Comparison of ENCODE assay signal across 12 cellular contexts in genomic region chr11:70477607-70478006, GRCh38.
A peak's percentile ranks its signal among the peaks of the same experiment; 100 is the strongest.
DNase-seq lines count a peak whose midpoint lies in the region; ATAC-seq and TF ChIP-seq lines count a peak whose summit lies in the region.
"Had no signal": no experiment of that assay in that cellular context is flagged by ENCODE, and none has a peak within 500 bp of the region (broad histone marks: within the 10 kb centered on the region; RNA-seq: fewer than 3 reads in every experiment).

No MANE protein-coding gene starts in this region.

- H3K4me3 Mint-ChIP-seq in neural progenitor cell: no peak overlapping the region
- no peak overlapping the region for H3K4me3 Mint-ChIP-seq in activated CD4-positive, alpha-beta memory T cell treated with anti-CD3 and anti-CD28 coated beads, Interleukin-2, amount 10 ng/mL, durations not matched to agents 7 days and 5 days
- H3K4me3 Mint-ChIP-seq in activated naive CD8-positive, alpha-beta T cell treated with anti-CD3 and anti-CD28 coated beads, Interleukin-2, amount 50 U/mL, for 24 hours: no peak overlapping the region

- no peaks in the 10 kb centered on the region for H3F3A ChIP-seq in neural progenitor cell (ENCODE audit: low read depth)

- no peaks in the 10 kb centered on the region for H3K79me2 ChIP-seq in neural progenitor cell (ENCODE audit: low read depth)

- H3K4me2 ChIP-seq in neural progenitor cell: no peak overlapping the region

- no peaks in the 10 kb centered on the region for H3K27me3 ChIP-seq in neural progenitor cell

- CTCF ChIA-PET in activated CD4-positive, alpha-beta memory T cell treated with anti-CD3 and anti-CD28 coated beads, Interleukin-2, amount 10 ng/mL, durations not matched to agents 7 days and 5 days (lab: Charles Lee): no interaction called here

- no peaks in the 10 kb centered on the region for H4K20me1 ChIP-seq in neural progenitor cell (ENCODE audit: low read depth)

- H3K27me3 Mint-ChIP-seq in neural progenitor cell (ENCODE audit: insufficient read depth, low read depth): no peaks in the 10 kb centered on the region
- no peaks in the 10 kb centered on the region for H3K27me3 Mint-ChIP-seq in activated CD4-positive, alpha-beta memory T cell treated with anti-CD3 and anti-CD28 coated beads, Interleukin-2, amount 10 ng/mL, durations not matched to agents 7 days and 5 days
- H3K27me3 Mint-ChIP-seq in activated naive CD8-positive, alpha-beta T cell treated with anti-CD3 and anti-CD28 coated beads, Interleukin-2, amount 50 U/mL, for 24 hours: peaks cover 1% of the 10 kb centered on the region

- TF ChIP-seq POLR2A in erythroblast (IDR thresholded peaks at IDR 0.05; ENCODE audit: low read length): no peak

- H3K4me1 Mint-ChIP-seq in neural progenitor cell: peaks cover 50% of the 10 kb centered on the region
- no peaks in the 10 kb centered on the region for H3K4me1 Mint-ChIP-seq in activated CD4-positive, alpha-beta memory T cell treated with anti-CD3 and anti-CD28 coated beads, Interleukin-2, amount 10 ng/mL, durations not matched to agents 7 days and 5 days
- no peaks in the 10 kb centered on the region for H3K4me1 Mint-ChIP-seq in activated naive CD8-positive, alpha-beta T cell treated with anti-CD3 and anti-CD28 coated beads, Interleukin-2, amount 50 U/mL, for 24 hours

- H3K4me1 ChIP-seq in neural progenitor cell: peaks cover 2% of the 10 kb centered on the region

- ATAC-seq in Right ventricle myocardium inferior (peak; percentile 59), HG03457 (IDR thresholded peaks at IDR 0.05; ENCODE audit: unreplicated experiment) (no peak)
- ATAC-seq in activated naive CD8-positive, alpha-beta T cell treated with anti-CD3 and anti-CD28 coated beads, Interleukin-2, amount 50 U/mL, for 24 hours: no peak

- peak; percentile 29 for DNase-seq in NCI-H1092 treated with DMSO at 0.1 percent for 48 hours (lab: John Stamatoyannopoulos, UW)
- DNase-seq in NCI-H748 (lab: John Stamatoyannopoulos, UW; ENCODE audit: unreplicated experiment): peak; percentile 56
- no peak for DNase-seq in Right ventricle myocardium inferior (ENCODE audit: missing footprints)
- no peak for DNase-seq in neural progenitor cell (ENCODE audit: low spot score)
- no peak for DNase-seq in activated CD4-positive, alpha-beta memory T cell treated with anti-CD3 and anti-CD28 coated beads, Interleukin-2, amount 10 ng/mL, durations not matched to agents 7 days and 5 days
- no peak for DNase-seq in activated naive CD8-positive, alpha-beta T cell treated with anti-CD3 and anti-CD28 coated beads, Interleukin-2, amount 50 U/mL, for 24 hours
- no peak for DNase-seq in erythroblast (lab: John Stamatoyannopoulos, UW)
- DNase-seq: activated gamma-delta T cell, foreskin melanocyte, NCI-H2107, OCI-M1 had no signal

- H3K9ac ChIP-seq in neural progenitor cell: no peak overlapping the region

- TF ChIP-seq CTCF in neural progenitor cell (IDR thresholded peaks at IDR 0.05): no peak

- intact Hi-C loops in Right ventricle myocardium inferior (cut with DNase I): no loop called here

- no peak overlapping the region for H3K27ac ChIP-seq in neural progenitor cell

- no peaks in the 10 kb centered on the region for H3K9me3 Mint-ChIP-seq in neural progenitor cell
- H3K9me3 Mint-ChIP-seq in activated CD4-positive, alpha-beta memory T cell treated with anti-CD3 and anti-CD28 coated beads, Interleukin-2, amount 10 ng/mL, durations not matched to agents 7 days and 5 days: no peaks in the 10 kb centered on the region
- no peaks in the 10 kb centered on the region for H3K9me3 Mint-ChIP-seq in activated naive CD8-positive, alpha-beta T cell treated with anti-CD3 and anti-CD28 coated beads, Interleukin-2, amount 50 U/mL, for 24 hours

- no peaks in the 10 kb centered on the region for H3K36me3 Mint-ChIP-seq in neural progenitor cell
- H3K36me3 Mint-ChIP-seq in activated CD4-positive, alpha-beta memory T cell treated with anti-CD3 and anti-CD28 coated beads, Interleukin-2, amount 10 ng/mL, durations not matched to agents 7 days and 5 days (ENCODE audit: low read depth): no peaks in the 10 kb centered on the region
- no peaks in the 10 kb centered on the region for H3K36me3 Mint-ChIP-seq in activated naive CD8-positive, alpha-beta T cell treated with anti-CD3 and anti-CD28 coated beads, Interleukin-2, amount 50 U/mL, for 24 hours (ENCODE audit: low read depth)

- H3K36me3 ChIP-seq in neural progenitor cell: no peaks in the 10 kb centered on the region

- H2AFZ ChIP-seq in neural progenitor cell (replicated peaks): no peak overlapping the region

- no peaks in the 10 kb centered on the region for H3K9me3 ChIP-seq in neural progenitor cell (ENCODE audit: low read depth)

- no peak overlapping the region for H3K4me3 ChIP-seq in neural progenitor cell

- POLR2A ChIA-PET in activated CD4-positive, alpha-beta memory T cell treated with anti-CD3 and anti-CD28 coated beads, Interleukin-2, amount 10 ng/mL, durations not matched to agents 7 days and 5 days (lab: Charles Lee): no interaction called here

- H3K27ac Mint-ChIP-seq in neural progenitor cell: peak overlapping the region; percentile 48
- H3K27ac Mint-ChIP-seq in activated CD4-positive, alpha-beta memory T cell treated with anti-CD3 and anti-CD28 coated beads, Interleukin-2, amount 10 ng/mL, durations not matched to agents 7 days and 5 days: no peak overlapping the region
- no peak overlapping the region for H3K27ac Mint-ChIP-seq in activated naive CD8-positive, alpha-beta T cell treated with anti-CD3 and anti-CD28 coated beads, Interleukin-2, amount 50 U/mL, for 24 hours

Comparison
In these comparisons a context has a peak if more than half of its experiments do, and no peak if none do; other contexts are left out.
1. DNase-seq: peak in NCI-H1092 treated with DMSO at 0.1 percent for 48 hours (single experiment) and NCI-H748 (single experiment); none in Right ventricle myocardium inferior (single experiment), neural progenitor cell (single experiment), activated CD4-positive, alpha-beta memory T cell treated with anti-CD3 and anti-CD28 coated beads, Interleukin-2, amount 10 ng/mL, durations not matched to agents 7 days and 5 days (single experiment), activated naive CD8-positive, alpha-beta T cell treated with anti-CD3 and anti-CD28 coated beads, Interleukin-2, amount 50 U/mL, for 24 hours (single experiment) and erythroblast (0 of 2).